19 cellular contexts compared by ENCODE assay signal in the genomic region with DNA sequence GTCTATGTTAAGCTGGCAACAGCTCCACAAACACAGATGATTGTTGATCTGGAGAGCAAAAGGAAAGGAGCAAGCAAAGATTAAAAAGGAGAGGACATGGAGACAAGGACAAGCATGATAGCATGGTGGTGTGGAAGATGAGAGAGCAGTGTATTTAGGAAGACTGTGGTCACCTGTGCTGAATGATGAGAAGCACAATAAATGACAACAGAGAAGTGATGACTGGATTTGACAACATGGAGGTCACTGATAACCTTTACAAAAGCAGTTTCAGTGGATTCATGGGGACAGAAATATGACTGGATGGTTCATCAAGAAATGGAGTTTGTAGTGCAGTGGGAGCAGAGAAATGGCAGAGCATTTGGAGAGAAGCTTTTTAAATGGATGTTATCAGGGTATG. TPM values are rescaled to one million over a fixed set of nuclear protein-coding genes. Genes with fewer than 3 reads are reported as not detected.
DNase-seq lines count a peak whose midpoint lies in the region; ATAC-seq and TF ChIP-seq lines count a peak whose summit lies in the region.
"Had no signal": no experiment of that assay in that cellular context is flagged by ENCODE, and none has a peak within 500 bp of the region (broad histone marks: within the 10 kb centered on the region; RNA-seq: fewer than 3 reads in every experiment).

No MANE protein-coding gene starts in this region.

- no peaks in the 10 kb centered on the region for H4K20me1 ChIP-seq in GM23248 (ENCODE audit: insufficient read depth)

- H3K4me2 ChIP-seq in GM23248 (ENCODE audit: unreplicated experiment): peak overlapping the region; percentile 31

- POLR2A ChIA-PET in AG04450 (lab: Yijun Ruan, JAX): interaction anchor here (0.6 kb wide), 1 partner anchor 298 kb away, joined by 4 read pairs; no protein-coding TSS in a partner anchor
- POLR2A ChIA-PET in activated naive CD8-positive, alpha-beta T cell treated with anti-CD3 and anti-CD28 coated beads, Interleukin-2, amount 10 ng/mL, durations not matched to agents 7 days and 5 days (lab: Charles Lee): no interaction called here

- peaks cover 34% of the 10 kb centered on the region for H3F3A ChIP-seq in GM23248 (ENCODE audit: insufficient read depth)

- peaks cover 2% of the 10 kb centered on the region for H3K9me3 Mint-ChIP-seq in activated naive CD8-positive, alpha-beta T cell treated with anti-CD3 and anti-CD28 coated beads, Interleukin-2, amount 10 ng/mL, durations not matched to agents 7 days and 5 days
- peaks cover 13% of the 10 kb centered on the region for H3K9me3 Mint-ChIP-seq in mesothelial cell of epicardium

- no peaks in the 10 kb centered on the region for H3K36me3 ChIP-seq in GM23248 (ENCODE audit: low read depth)
- H3K36me3 ChIP-seq: cardiac muscle cell, right lobe of liver had no signal

- ATAC-seq in activated naive CD8-positive, alpha-beta T cell treated with anti-CD3 and anti-CD28 coated beads, Interleukin-2, amount 10 ng/mL, durations not matched to agents 7 days and 5 days (ENCODE audit: low read depth): no peak
- ATAC-seq in HG03439 (IDR thresholded peaks at IDR 0.05; ENCODE audit: unreplicated experiment): no peak

- H3K79me2 ChIP-seq in GM23248 (ENCODE audit: insufficient read depth): no peaks in the 10 kb centered on the region

- no peak overlapping the region for H2AFZ ChIP-seq in GM23248

- TF ChIP-seq CTCF in AG04450 (IDR thresholded peaks at IDR 0.05; ENCODE audit: low read depth, low read length) (no peak), mesothelial cell of epicardium (IDR thresholded peaks at IDR 0.05; ENCODE audit: unreplicated experiment) (no peak)

- H3K4me3 ChIP-seq in AG04450 (ENCODE audit: low read depth, low read length): no peak overlapping the region
- H3K4me3 ChIP-seq in GM23248: no peak overlapping the region
- H3K4me3 ChIP-seq: cardiac muscle cell, esophagus muscularis mucosa, GM12878, left lung, right lobe of liver, stomach had no signal

- in situ Hi-C loops in GM23248 (cut with MboI): loop anchor here (25.0 kb wide), 1 partner anchor 1148 kb away; no protein-coding TSS in a partner anchor

- peaks cover 21% of the 10 kb centered on the region for H3K4me1 Mint-ChIP-seq in activated naive CD8-positive, alpha-beta T cell treated with anti-CD3 and anti-CD28 coated beads, Interleukin-2, amount 10 ng/mL, durations not matched to agents 7 days and 5 days
- H3K4me1 Mint-ChIP-seq in mesothelial cell of epicardium: peaks cover 21% of the 10 kb centered on the region

- peaks cover 23% of the 10 kb centered on the region for H3K4me1 ChIP-seq in GM23248 (ENCODE audit: insufficient read depth)

- H3K27ac Mint-ChIP-seq in activated naive CD8-positive, alpha-beta T cell treated with anti-CD3 and anti-CD28 coated beads, Interleukin-2, amount 10 ng/mL, durations not matched to agents 7 days and 5 days: peak overlapping the region; percentile 3
- H3K27ac Mint-ChIP-seq in mesothelial cell of epicardium: peak overlapping the region; percentile 3
- H3K27ac Mint-ChIP-seq: B cell had no signal

- H3K4me3 Mint-ChIP-seq in activated naive CD8-positive, alpha-beta T cell treated with anti-CD3 and anti-CD28 coated beads, Interleukin-2, amount 10 ng/mL, durations not matched to agents 7 days and 5 days: no peak overlapping the region
- no peak overlapping the region for H3K4me3 Mint-ChIP-seq in mesothelial cell of epicardium
- H3K4me3 Mint-ChIP-seq: B cell had no signal

- DNase-seq in AG04450 (ENCODE audit: low read depth, low spot score) (no peak), GM23248 (no peak), mesothelial cell of epicardium (ENCODE audit: low spot score in 2 of 2, unreplicated experiment in 2 of 2) (no peak), NCI-H345 (lab: John Stamatoyannopoulos, UW) (no peak), HUDEP-2 (lab: John Stamatoyannopoulos, UW; ENCODE audit: unreplicated experiment in 76 of 76) (no peak)
- no peak for DNase-seq in activated naive CD8-positive, alpha-beta T cell treated with anti-CD3 and anti-CD28 coated beads, Interleukin-2, amount 10 ng/mL, durations not matched to agents 7 days and 5 days
- DNase-seq: activated CD4-positive, CD25-positive, alpha-beta regulatory T cell; left lung; NCI-H1048; NCI-H2081 treated with DMSO at 0.1 percent for 48 hours; occipital lobe; right lobe of liver; stomach had no signal

- no peaks in the 10 kb centered on the region for H3K9me2 ChIP-seq in GM23248 (ENCODE audit: insufficient read depth)

- CTCF ChIA-PET in AG04450 (lab: Charles Lee): interaction anchor here (0.6 to 4.8 kb wide), 10 partner anchors 11 to 1157 kb away, joined by 3 to 33 read pairs (median 4); no protein-coding TSS in a partner anchor

- H3K27me3 Mint-ChIP-seq in activated naive CD8-positive, alpha-beta T cell treated with anti-CD3 and anti-CD28 coated beads, Interleukin-2, amount 10 ng/mL, durations not matched to agents 7 days and 5 days: no peaks in the 10 kb centered on the region
- no peaks in the 10 kb centered on the region for H3K27me3 Mint-ChIP-seq in mesothelial cell of epicardium (ENCODE audit: low read depth)
- H3K27me3 Mint-ChIP-seq: B cell had no signal

- H3K27me3 ChIP-seq in AG04450 (ENCODE audit: control insufficient read depth, insufficient read depth, low read length) (no peaks in the 10 kb centered on the region), GM23248 (replicated peaks; ENCODE audit: insufficient read depth) (no peaks in the 10 kb centered on the region)
- H3K27me3 ChIP-seq: cardiac muscle cell, esophagus muscularis mucosa, left lung, right lobe of liver, stomach had no signal

- H3K36me3 Mint-ChIP-seq in activated naive CD8-positive, alpha-beta T cell treated with anti-CD3 and anti-CD28 coated beads, Interleukin-2, amount 10 ng/mL, durations not matched to agents 7 days and 5 days: peaks cover 21% of the 10 kb centered on the region
- H3K36me3 Mint-ChIP-seq in mesothelial cell of epicardium: peaks cover 17% of the 10 kb centered on the region

- H3K9ac ChIP-seq in GM23248: no peak overlapping the region

- H3K9me3 ChIP-seq in AG04450 (ENCODE audit: control insufficient read depth, insufficient read depth, low read length) (peaks cover 3% of the 10 kb centered on the region; the same call in 1 of the 2 replicates), GM23248 (ENCODE audit: low read depth) (no peaks in the 10 kb centered on the region)
- H3K9me3 ChIP-seq: esophagus muscularis mucosa, right lobe of liver, stomach had no signal

- peak overlapping the region; percentile 75 for H3K27ac ChIP-seq in AG04450 (ENCODE audit: low read depth, low read length)
- no peak overlapping the region for H3K27ac ChIP-seq in GM23248
- H3K27ac ChIP-seq: cardiac muscle cell, esophagus muscularis mucosa, HL-60, right lobe of liver had no signal

RNA-seq across cellular contexts. Expression of gene TTC33, which starts 20.2 kb away (rescaled TPM):
- polyA plus RNA-seq in AG04450 (2011; rRNA removed) (9.2 and 12.4 TPM in 2 replicates), GM23248 (2016; fragmentation: Nextera tagmentation; extraction: Ambion mirVana) (9.0 and 9.3 TPM in 2 replicates)
- 6.1 and 10.5 TPM in 2 replicates for polyA minus RNA-seq in AG04450 (2011; rRNA and poly(A)+ RNA removed)
- total RNA-seq in GM23248 (2014; rRNA removed; shearing (Covaris generic)): 6.8 and 8.0 TPM in 2 replicates
- total RNA-seq in activated naive CD8-positive, alpha-beta T cell treated with anti-CD3 and anti-CD28 coated beads, Interleukin-2, amount 10 ng/mL, durations not matched to agents 7 days and 5 days: 10 to 100 TPM; 12.2 to 14.8 TPM
- 20.1 to 22.7 TPM (median 21.1 TPM) in 3 replicates for total RNA-seq in mesothelial cell of epicardium

RNA-seq across cellular contexts. Expression of gene PTGER4, which starts 55.9 kb away (rescaled TPM):
- polyA plus RNA-seq in AG04450 (2011; rRNA removed): 6.2 and 6.8 TPM in 2 replicates
- 7.6 and 10.7 TPM in 2 replicates for polyA minus RNA-seq in AG04450 (2011; rRNA and poly(A)+ RNA removed)
- total RNA-seq in GM23248 (2014; rRNA removed; shearing (Covaris generic)): 0.13 TPM in 1 of 2 replicates, not detected in the other
- polyA plus RNA-seq in GM23248 (2016; fragmentation: Nextera tagmentation; extraction: Ambion mirVana): 0.41 and 0.46 TPM in 2 replicates
- 10 to 100 TPM; 51.4 to 53.8 TPM for total RNA-seq in activated naive CD8-positive, alpha-beta T cell treated with anti-CD3 and anti-CD28 coated beads, Interleukin-2, amount 10 ng/mL, durations not matched to agents 7 days and 5 days
- 40.0 to 48.1 TPM (median 42.0 TPM) in 3 replicates for total RNA-seq in mesothelial cell of epicardium

Comparison
In these comparisons a context has a peak if more than half of its experiments do, and no peak if none do; other contexts are left out.
1. RNA of gene PTGER4, which starts 55.9 kb away (total RNA-seq): 51.4 to 53.8 TPM in activated naive CD8-positive, alpha-beta T cell treated with anti-CD3 and anti-CD28 coated beads, Interleukin-2, amount 10 ng/mL, durations not matched to agents 7 days and 5 days and 40.0 to 48.1 TPM in mesothelial cell of epicardium; 0.13 TPM in GM23248; every median in the first group is over 10 times any median in the second.